In the genomic region with DNA sequence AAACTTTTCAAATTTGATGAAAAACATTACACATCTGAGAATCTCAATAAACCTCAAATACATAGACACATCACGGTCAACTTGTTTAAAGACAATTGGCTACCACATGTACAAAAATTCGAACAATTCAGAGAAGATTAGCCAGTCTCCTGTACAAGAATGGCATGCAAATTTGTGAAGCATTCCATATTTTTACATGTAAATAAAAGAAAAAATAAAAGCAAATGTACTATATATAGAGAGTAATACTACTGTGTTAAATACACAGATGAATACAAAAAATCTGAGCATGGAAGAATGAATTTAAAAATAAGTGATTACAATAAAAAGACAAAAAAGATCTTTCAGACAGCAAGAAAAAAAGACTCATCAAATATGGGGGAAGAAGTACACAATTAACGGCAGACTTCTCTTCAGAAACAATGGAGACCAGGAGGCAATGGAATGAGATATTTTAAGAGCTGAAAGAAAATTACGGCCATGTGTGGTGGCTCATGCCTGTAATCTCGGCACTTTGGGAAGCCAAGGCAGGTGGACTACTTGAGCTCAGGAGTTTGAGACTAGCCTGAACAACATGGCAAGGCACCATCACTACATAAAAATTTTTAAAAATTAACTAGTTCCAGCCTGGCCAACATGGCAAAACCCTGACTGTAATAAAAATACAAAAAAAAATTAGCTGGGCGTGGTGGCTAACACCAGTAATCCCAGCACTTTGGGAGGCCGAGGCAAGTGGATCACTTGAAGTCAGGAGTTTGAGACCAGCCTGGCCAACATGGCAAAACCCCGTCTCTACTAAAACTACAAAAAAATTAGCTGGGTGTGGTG, we compare ENCODE assay signal across 1 cellular context.
TF ChIP-seq lines count a peak whose summit lies in the region.

No MANE protein-coding gene starts in this region.

TF ChIP-seq in K562, 482 proteins besides CTCF, POLR2A, EP300 and RAD21 (continued from another document and continues in another):
- TF ChIP-seq HDAC3 (IDR thresholded peaks at IDR 0.05; ENCODE audit: borderline replicate concordance, partially characterized antibody) (no peak), CSDE1 (IDR thresholded peaks at IDR 0.05) (no peak), ZBTB5 (IDR thresholded peaks at IDR 0.05) (no peak), SAFB2 (IDR thresholded peaks at IDR 0.05; ENCODE audit: borderline replicate concordance, low read depth, low read length, severe bottlenecking) (no peak), CBFA2T2 (conservative IDR thresholded peaks at IDR 0.05) (no peak), NUFIP1 (IDR thresholded peaks at IDR 0.05; ENCODE audit: partially characterized antibody) (no peak), SMARCC2 (IDR thresholded peaks at IDR 0.05; ENCODE audit: low read depth) (no peak), ZNF785 (CRISPR knock-in tag; IDR thresholded peaks at IDR 0.05) (no peak), FOSL1 (tag; conservative IDR thresholded peaks at IDR 0.05) (no peak), ZNF444 (CRISPR knock-in tag; IDR thresholded peaks at IDR 0.05) (no peak), ZNF507 (tag; conservative IDR thresholded peaks at IDR 0.05) (peak; percentile 31; the same call in 1 of the 2 replicates), XRCC3 (IDR thresholded peaks at IDR 0.05) (peak; percentile 94), SMAD3 (CRISPR knock-in tag; conservative IDR thresholded peaks at IDR 0.05) (no peak), THRAP3 (IDR thresholded peaks at IDR 0.05; ENCODE audit: borderline replicate concordance) (0 out of 2 replicates have a peak, but pooled peaks have one; percentile 28), POLR2B (IDR thresholded peaks at IDR 0.05; ENCODE audit: low read depth, partially characterized antibody) (no peak), FUS (optimal IDR thresholded peaks at IDR 0.05; ENCODE audit: low read depth, low read length) (no peak), ZNF12 (CRISPR knock-in tag; IDR thresholded peaks at IDR 0.05) (no peak), CBFA2T3 (IDR thresholded peaks at IDR 0.05) (no peak), ARID1B (IDR thresholded peaks at IDR 0.05) (no peak), ZNF197 (CRISPR knock-in tag; IDR thresholded peaks at IDR 0.05; ENCODE audit: low read depth) (no peak), JUN (IDR thresholded peaks at IDR 0.05; ENCODE audit: borderline replicate concordance, low read depth, low read length) (0 out of 2 replicates have a peak, but pooled peaks have one; percentile 9), JUN (CRISPR knock-in tag; IDR thresholded peaks at IDR 0.05; ENCODE audit: borderline replicate concordance) (no peak), ADNP (tag; IDR thresholded peaks at IDR 0.05) (no peak), RFX7 (CRISPR knock-in tag; IDR thresholded peaks at IDR 0.05) (no peak), ZNF384 (IDR thresholded peaks at IDR 0.05; ENCODE audit: low read depth, low read length) (peak; percentile 41; the same call in 1 of the 2 replicates), SFPQ (IDR thresholded peaks at IDR 0.05; ENCODE audit: low read depth, low read length) (no peak), ZNF174 (CRISPR knock-in tag; IDR thresholded peaks at IDR 0.05) (no peak), SAP30 (IDR thresholded peaks at IDR 0.05; ENCODE audit: borderline replicate concordance, insufficient read depth, low read depth, low read length, poor library complexity, severe bottlenecking) (no peak), PTBP1 (IDR thresholded peaks at IDR 0.05; ENCODE audit: low read depth, low read length) (no peak), PRPF4 (IDR thresholded peaks at IDR 0.05; ENCODE audit: insufficient read depth, low read depth, low read length, poor library complexity, severe bottlenecking) (no peak), THRA (IDR thresholded peaks at IDR 0.05) (no peak), PML (IDR thresholded peaks at IDR 0.05; ENCODE audit: low read length) (no peak), ARNT (IDR thresholded peaks at IDR 0.05) (peak; percentile 44 to 58; a peak in 1 of 4 replicates), SMC3 (conservative IDR thresholded peaks at IDR 0.05; ENCODE audit: insufficient read depth, low read depth, low read length) (no peak), TRIM25 (IDR thresholded peaks at IDR 0.05; ENCODE audit: borderline replicate concordance) (no peak), TCF3 (CRISPR knock-in tag; IDR thresholded peaks at IDR 0.05) (no peak), RHOXF2B (CRISPR knock-in tag; conservative IDR thresholded peaks at IDR 0.05) (no peak), CBX1 (IDR thresholded peaks at IDR 0.05; ENCODE audit: low read depth) (peak; percentile 88; the same call in 1 of the 2 replicates), PTTG1 (tag; IDR thresholded peaks at IDR 0.05; ENCODE audit: low read depth) (no peak)
- TF ChIP-seq, protein P1, sequence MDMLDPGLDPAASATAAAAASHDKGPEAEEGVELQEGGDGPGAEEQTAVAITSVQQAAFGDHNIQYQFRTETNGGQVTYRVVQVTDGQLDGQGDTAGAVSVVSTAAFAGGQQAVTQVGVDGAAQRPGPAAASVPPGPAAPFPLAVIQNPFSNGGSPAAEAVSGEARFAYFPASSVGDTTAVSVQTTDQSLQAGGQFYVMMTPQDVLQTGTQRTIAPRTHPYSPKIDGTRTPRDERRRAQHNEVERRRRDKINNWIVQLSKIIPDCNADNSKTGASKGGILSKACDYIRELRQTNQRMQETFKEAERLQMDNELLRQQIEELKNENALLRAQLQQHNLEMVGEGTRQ (CRISPR knock-in tag; IDR thresholded peaks at IDR 0.05) = no peak
- TF ChIP-seq, protein P2, sequence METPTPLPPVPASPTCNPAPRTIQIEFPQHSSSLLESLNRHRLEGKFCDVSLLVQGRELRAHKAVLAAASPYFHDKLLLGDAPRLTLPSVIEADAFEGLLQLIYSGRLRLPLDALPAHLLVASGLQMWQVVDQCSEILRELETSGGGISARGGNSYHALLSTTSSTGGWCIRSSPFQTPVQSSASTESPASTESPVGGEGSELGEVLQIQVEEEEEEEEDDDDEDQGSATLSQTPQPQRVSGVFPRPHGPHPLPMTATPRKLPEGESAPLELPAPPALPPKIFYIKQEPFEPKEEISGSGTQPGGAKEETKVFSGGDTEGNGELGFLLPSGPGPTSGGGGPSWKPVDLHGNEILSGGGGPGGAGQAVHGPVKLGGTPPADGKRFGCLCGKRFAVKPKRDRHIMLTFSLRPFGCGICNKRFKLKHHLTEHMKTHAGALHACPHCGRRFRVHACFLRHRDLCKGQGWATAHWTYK (CRISPR knock-in tag; IDR thresholded peaks at IDR 0.05) = no peak
- TF ChIP-seq, protein P3, sequence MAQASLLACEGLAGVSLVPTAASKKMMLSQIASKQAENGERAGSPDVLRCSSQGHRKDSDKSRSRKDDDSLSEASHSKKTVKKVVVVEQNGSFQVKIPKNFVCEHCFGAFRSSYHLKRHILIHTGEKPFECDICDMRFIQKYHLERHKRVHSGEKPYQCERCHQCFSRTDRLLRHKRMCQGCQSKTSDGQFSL (CRISPR knock-in tag; IDR thresholded peaks at IDR 0.05) = no peak
- TF ChIP-seq, protein P3 (tag; IDR thresholded peaks at IDR 0.05) = no peak
- TF ChIP-seq, protein P4, sequence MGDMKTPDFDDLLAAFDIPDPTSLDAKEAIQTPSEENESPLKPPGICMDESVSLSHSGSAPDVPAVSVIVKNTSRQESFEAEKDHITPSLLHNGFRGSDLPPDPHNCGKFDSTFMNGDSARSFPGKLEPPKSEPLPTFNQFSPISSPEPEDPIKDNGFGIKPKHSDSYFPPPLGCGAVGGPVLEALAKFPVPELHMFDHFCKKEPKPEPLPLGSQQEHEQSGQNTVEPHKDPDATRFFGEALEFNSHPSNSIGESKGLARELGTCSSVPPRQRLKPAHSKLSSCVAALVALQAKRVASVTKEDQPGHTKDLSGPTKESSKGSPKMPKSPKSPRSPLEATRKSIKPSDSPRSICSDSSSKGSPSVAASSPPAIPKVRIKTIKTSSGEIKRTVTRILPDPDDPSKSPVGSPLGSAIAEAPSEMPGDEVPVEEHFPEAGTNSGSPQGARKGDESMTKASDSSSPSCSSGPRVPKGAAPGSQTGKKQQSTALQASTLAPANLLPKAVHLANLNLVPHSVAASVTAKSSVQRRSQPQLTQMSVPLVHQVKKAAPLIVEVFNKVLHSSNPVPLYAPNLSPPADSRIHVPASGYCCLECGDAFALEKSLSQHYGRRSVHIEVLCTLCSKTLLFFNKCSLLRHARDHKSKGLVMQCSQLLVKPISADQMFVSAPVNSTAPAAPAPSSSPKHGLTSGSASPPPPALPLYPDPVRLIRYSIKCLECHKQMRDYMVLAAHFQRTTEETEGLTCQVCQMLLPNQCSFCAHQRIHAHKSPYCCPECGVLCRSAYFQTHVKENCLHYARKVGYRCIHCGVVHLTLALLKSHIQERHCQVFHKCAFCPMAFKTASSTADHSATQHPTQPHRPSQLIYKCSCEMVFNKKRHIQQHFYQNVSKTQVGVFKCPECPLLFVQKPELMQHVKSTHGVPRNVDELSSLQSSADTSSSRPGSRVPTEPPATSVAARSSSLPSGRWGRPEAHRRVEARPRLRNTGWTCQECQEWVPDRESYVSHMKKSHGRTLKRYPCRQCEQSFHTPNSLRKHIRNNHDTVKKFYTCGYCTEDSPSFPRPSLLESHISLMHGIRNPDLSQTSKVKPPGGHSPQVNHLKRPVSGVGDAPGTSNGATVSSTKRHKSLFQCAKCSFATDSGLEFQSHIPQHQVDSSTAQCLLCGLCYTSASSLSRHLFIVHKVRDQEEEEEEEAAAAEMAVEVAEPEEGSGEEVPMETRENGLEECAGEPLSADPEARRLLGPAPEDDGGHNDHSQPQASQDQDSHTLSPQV (IDR thresholded peaks at IDR 0.05) = no peak
- TF ChIP-seq, protein P5, sequence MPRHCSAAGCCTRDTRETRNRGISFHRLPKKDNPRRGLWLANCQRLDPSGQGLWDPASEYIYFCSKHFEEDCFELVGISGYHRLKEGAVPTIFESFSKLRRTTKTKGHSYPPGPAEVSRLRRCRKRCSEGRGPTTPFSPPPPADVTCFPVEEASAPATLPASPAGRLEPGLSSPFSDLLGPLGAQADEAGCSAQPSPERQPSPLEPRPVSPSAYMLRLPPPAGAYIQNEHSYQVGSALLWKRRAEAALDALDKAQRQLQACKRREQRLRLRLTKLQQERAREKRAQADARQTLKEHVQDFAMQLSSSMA (CRISPR knock-in tag; IDR thresholded peaks at IDR 0.05) = no peak
